In the genomic region with DNA sequence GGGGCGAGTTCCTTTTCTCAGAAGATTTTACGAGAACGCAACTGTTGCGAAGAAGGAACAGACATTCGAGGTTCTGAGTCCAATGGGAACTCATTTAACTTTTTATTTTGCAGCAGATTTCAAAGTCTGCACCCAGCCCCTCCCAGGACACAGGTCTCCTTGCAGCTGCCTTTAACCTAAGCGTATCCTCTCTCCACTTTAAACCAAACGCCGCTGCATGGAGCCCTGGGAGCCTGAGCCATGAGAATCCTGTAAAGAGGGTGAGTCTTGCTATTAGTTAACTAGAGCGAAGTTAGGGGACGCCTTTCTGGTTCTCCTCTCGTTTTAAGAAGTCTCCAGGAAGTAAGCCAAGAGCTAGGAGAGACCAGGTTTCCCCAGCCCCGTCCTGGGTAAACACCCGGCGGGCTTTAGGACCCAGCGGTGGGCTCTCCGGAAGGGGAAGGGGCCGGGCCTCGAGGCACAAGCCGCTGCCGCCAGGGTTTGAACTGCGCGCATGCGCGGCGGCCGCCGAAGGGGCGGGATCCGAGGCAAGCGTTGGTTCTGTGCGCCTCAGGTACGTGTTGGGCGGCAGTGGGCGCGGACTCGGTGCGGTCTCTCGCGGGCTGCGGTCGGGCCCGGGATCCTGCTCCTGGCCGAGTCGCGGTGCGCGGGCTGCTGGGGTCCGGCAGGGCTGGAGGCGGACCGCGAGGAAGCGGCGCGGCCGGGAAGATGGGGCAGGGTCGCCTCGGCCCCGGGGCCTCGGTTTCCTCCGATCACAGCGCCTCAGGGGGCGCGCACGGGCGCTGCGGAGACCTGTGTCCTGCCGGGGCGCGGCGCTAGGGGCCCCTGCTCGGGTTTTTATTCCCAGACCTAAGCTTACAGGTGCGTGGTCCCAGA, we compare ENCODE assay signal across 1 cellular context.
TF ChIP-seq lines count a peak whose summit lies in the region.

A gene (plus strand): TSS at position 510 of the 876 bp plus-strand sequence. CDS start 7,188 bp downstream, outside the sequence.

TF ChIP-seq in HepG2, 621 proteins besides CTCF, POLR2A, EP300 and RAD21 (continued from another document and continues in another):
- TF ChIP-seq TBX3 (IDR thresholded peaks at IDR 0.05; ENCODE audit: borderline replicate concordance) (no peak), TEAD2 (CRISPR knock-in tag; IDR thresholded peaks at IDR 0.05) (no peak), RBM22 (optimal IDR thresholded peaks at IDR 0.05; ENCODE audit: low read length) (no peak), ZNF703 (CRISPR knock-in tag; IDR thresholded peaks at IDR 0.05; ENCODE audit: borderline replicate concordance) (no peak), ZNF460 (CRISPR knock-in tag; IDR thresholded peaks at IDR 0.05; ENCODE audit: borderline replicate concordance) (no peak), SSRP1 (CRISPR knock-in tag; IDR thresholded peaks at IDR 0.05) (no peak), ZFP36L1 (CRISPR knock-in tag; IDR thresholded peaks at IDR 0.05) (0 out of 2 replicates have a peak, but pooled peaks have one; percentile 27), ZNF446 (CRISPR knock-in tag; IDR thresholded peaks at IDR 0.05) (no peak), MYC (CRISPR knock-in tag; IDR thresholded peaks at IDR 0.05; ENCODE audit: borderline replicate concordance) (peak; percentile 85), ZNF761 (CRISPR knock-in tag; conservative IDR thresholded peaks at IDR 0.05) (no peak), ONECUT2 (CRISPR knock-in tag; IDR thresholded peaks at IDR 0.05) (no peak), HOXA5 (CRISPR knock-in tag; IDR thresholded peaks at IDR 0.05) (peak; percentile 71; the same call in 1 of the 2 replicates), SRSF9 (IDR thresholded peaks at IDR 0.05; ENCODE audit: borderline replicate concordance, insufficient read depth, low read depth, low read length, poor library complexity, severe bottlenecking) (no peak), EEA1 (CRISPR knock-in tag; IDR thresholded peaks at IDR 0.05; ENCODE audit: borderline replicate concordance) (peak; percentile 92; the same call in 1 of the 2 replicates), TBL1XR1 (IDR thresholded peaks at IDR 0.05; ENCODE audit: borderline replicate concordance, low read length, partially characterized antibody) (no peak), SOX6 (IDR thresholded peaks at IDR 0.05) (no peak), SOX6 (CRISPR knock-in tag; IDR thresholded peaks at IDR 0.05) (peak; percentile 9), TGIF2 (CRISPR knock-in tag; IDR thresholded peaks at IDR 0.05) (peak; percentile 87), ZNF335 (CRISPR knock-in tag; IDR thresholded peaks at IDR 0.05) (peak; percentile 53; the same call in 1 of the 2 replicates), ZNF570 (CRISPR knock-in tag; IDR thresholded peaks at IDR 0.05; ENCODE audit: borderline replicate concordance) (no peak), ZNF616 (CRISPR knock-in tag; IDR thresholded peaks at IDR 0.05; ENCODE audit: low read depth) (no peak), ZNF354B (CRISPR knock-in tag; IDR thresholded peaks at IDR 0.05) (no peak), NFYC (CRISPR knock-in tag; IDR thresholded peaks at IDR 0.05) (peak; percentile 69), HOXA7 (CRISPR knock-in tag; IDR thresholded peaks at IDR 0.05) (no peak), SAP130 (CRISPR knock-in tag; IDR thresholded peaks at IDR 0.05; ENCODE audit: low read depth) (peak; percentile 90), NFIB (CRISPR knock-in tag; IDR thresholded peaks at IDR 0.05; ENCODE audit: borderline replicate concordance) (no peak), ESRRA (CRISPR knock-in tag; IDR thresholded peaks at IDR 0.05; ENCODE audit: low read depth) (no peak; the same call in 1 of the 2 replicates), IKZF1 (IDR thresholded peaks at IDR 0.05) (no peak), MED1 (CRISPR knock-in tag; IDR thresholded peaks at IDR 0.05) (peak; percentile 76), ZNF724P (CRISPR knock-in tag; IDR thresholded peaks at IDR 0.05; ENCODE audit: borderline replicate concordance) (peak; percentile 82; the same call in 1 of the 2 replicates), ZNF569 (CRISPR knock-in tag; IDR thresholded peaks at IDR 0.05; ENCODE audit: borderline replicate concordance) (no peak), ZNF160 (CRISPR knock-in tag; IDR thresholded peaks at IDR 0.05) (no peak), ZNF839 (CRISPR knock-in tag; IDR thresholded peaks at IDR 0.05; ENCODE audit: borderline replicate concordance) (no peak), HNF4A (CRISPR knock-in tag; IDR thresholded peaks at IDR 0.05) (peak; percentile 4; the same call in 1 of the 2 replicates)
- TF ChIP-seq, protein P1, sequence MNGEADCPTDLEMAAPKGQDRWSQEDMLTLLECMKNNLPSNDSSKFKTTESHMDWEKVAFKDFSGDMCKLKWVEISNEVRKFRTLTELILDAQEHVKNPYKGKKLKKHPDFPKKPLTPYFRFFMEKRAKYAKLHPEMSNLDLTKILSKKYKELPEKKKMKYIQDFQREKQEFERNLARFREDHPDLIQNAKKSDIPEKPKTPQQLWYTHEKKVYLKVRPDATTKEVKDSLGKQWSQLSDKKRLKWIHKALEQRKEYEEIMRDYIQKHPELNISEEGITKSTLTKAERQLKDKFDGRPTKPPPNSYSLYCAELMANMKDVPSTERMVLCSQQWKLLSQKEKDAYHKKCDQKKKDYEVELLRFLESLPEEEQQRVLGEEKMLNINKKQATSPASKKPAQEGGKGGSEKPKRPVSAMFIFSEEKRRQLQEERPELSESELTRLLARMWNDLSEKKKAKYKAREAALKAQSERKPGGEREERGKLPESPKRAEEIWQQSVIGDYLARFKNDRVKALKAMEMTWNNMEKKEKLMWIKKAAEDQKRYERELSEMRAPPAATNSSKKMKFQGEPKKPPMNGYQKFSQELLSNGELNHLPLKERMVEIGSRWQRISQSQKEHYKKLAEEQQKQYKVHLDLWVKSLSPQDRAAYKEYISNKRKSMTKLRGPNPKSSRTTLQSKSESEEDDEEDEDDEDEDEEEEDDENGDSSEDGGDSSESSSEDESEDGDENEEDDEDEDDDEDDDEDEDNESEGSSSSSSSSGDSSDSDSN (CRISPR knock-in tag; IDR thresholded peaks at IDR 0.05): peak; percentile 83
- TF ChIP-seq, protein P2, sequence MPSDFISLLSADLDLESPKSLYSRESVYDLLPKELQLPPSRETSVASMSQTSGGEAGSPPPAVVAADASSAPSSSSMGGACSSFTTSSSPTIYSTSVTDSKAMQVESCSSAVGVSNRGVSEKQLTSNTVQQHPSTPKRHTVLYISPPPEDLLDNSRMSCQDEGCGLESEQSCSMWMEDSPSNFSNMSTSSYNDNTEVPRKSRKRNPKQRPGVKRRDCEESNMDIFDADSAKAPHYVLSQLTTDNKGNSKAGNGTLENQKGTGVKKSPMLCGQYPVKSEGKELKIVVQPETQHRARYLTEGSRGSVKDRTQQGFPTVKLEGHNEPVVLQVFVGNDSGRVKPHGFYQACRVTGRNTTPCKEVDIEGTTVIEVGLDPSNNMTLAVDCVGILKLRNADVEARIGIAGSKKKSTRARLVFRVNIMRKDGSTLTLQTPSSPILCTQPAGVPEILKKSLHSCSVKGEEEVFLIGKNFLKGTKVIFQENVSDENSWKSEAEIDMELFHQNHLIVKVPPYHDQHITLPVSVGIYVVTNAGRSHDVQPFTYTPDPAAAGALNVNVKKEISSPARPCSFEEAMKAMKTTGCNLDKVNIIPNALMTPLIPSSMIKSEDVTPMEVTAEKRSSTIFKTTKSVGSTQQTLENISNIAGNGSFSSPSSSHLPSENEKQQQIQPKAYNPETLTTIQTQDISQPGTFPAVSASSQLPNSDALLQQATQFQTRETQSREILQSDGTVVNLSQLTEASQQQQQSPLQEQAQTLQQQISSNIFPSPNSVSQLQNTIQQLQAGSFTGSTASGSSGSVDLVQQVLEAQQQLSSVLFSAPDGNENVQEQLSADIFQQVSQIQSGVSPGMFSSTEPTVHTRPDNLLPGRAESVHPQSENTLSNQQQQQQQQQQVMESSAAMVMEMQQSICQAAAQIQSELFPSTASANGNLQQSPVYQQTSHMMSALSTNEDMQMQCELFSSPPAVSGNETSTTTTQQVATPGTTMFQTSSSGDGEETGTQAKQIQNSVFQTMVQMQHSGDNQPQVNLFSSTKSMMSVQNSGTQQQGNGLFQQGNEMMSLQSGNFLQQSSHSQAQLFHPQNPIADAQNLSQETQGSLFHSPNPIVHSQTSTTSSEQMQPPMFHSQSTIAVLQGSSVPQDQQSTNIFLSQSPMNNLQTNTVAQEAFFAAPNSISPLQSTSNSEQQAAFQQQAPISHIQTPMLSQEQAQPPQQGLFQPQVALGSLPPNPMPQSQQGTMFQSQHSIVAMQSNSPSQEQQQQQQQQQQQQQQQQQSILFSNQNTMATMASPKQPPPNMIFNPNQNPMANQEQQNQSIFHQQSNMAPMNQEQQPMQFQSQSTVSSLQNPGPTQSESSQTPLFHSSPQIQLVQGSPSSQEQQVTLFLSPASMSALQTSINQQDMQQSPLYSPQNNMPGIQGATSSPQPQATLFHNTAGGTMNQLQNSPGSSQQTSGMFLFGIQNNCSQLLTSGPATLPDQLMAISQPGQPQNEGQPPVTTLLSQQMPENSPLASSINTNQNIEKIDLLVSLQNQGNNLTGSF (CRISPR knock-in tag; IDR thresholded peaks at IDR 0.05): no peak
- TF ChIP-seq, protein P3, sequence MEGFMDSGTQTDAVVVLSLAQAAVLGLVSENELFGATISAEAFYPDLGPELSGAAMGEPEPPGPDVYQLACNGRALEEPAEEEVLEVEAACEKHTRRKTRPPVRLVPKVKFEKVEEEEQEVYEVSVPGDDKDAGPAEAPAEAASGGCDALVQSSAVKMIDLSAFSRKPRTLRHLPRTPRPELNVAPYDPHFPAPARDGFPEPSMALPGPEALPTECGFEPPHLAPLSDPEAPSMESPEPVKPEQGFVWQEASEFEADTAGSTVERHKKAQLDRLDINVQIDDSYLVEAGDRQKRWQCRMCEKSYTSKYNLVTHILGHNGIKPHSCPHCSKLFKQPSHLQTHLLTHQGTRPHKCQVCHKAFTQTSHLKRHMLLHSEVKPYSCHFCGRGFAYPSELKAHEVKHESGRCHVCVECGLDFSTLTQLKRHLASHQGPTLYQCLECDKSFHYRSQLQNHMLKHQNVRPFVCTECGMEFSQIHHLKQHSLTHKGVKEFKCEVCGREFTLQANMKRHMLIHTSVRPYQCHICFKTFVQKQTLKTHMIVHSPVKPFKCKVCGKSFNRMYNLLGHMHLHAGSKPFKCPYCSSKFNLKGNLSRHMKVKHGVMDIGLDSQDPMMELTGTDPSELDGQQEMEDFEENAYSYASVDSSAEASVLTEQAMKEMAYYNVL (CRISPR knock-in tag; IDR thresholded peaks at IDR 0.05; ENCODE audit: borderline replicate concordance): peak; percentile 13; the same call in 1 of the 2 replicates
- TF ChIP-seq, protein P4, sequence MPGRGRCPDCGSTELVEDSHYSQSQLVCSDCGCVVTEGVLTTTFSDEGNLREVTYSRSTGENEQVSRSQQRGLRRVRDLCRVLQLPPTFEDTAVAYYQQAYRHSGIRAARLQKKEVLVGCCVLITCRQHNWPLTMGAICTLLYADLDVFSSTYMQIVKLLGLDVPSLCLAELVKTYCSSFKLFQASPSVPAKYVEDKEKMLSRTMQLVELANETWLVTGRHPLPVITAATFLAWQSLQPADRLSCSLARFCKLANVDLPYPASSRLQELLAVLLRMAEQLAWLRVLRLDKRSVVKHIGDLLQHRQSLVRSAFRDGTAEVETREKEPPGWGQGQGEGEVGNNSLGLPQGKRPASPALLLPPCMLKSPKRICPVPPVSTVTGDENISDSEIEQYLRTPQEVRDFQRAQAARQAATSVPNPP (CRISPR knock-in tag; IDR thresholded peaks at IDR 0.05): no peak
- TF ChIP-seq, protein P5, sequence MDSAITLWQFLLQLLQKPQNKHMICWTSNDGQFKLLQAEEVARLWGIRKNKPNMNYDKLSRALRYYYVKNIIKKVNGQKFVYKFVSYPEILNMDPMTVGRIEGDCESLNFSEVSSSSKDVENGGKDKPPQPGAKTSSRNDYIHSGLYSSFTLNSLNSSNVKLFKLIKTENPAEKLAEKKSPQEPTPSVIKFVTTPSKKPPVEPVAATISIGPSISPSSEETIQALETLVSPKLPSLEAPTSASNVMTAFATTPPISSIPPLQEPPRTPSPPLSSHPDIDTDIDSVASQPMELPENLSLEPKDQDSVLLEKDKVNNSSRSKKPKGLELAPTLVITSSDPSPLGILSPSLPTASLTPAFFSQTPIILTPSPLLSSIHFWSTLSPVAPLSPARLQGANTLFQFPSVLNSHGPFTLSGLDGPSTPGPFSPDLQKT (CRISPR knock-in tag; IDR thresholded peaks at IDR 0.05; ENCODE audit: borderline replicate concordance): no peak; the same call in 1 of the 2 replicates
- TF ChIP-seq, protein P6, sequence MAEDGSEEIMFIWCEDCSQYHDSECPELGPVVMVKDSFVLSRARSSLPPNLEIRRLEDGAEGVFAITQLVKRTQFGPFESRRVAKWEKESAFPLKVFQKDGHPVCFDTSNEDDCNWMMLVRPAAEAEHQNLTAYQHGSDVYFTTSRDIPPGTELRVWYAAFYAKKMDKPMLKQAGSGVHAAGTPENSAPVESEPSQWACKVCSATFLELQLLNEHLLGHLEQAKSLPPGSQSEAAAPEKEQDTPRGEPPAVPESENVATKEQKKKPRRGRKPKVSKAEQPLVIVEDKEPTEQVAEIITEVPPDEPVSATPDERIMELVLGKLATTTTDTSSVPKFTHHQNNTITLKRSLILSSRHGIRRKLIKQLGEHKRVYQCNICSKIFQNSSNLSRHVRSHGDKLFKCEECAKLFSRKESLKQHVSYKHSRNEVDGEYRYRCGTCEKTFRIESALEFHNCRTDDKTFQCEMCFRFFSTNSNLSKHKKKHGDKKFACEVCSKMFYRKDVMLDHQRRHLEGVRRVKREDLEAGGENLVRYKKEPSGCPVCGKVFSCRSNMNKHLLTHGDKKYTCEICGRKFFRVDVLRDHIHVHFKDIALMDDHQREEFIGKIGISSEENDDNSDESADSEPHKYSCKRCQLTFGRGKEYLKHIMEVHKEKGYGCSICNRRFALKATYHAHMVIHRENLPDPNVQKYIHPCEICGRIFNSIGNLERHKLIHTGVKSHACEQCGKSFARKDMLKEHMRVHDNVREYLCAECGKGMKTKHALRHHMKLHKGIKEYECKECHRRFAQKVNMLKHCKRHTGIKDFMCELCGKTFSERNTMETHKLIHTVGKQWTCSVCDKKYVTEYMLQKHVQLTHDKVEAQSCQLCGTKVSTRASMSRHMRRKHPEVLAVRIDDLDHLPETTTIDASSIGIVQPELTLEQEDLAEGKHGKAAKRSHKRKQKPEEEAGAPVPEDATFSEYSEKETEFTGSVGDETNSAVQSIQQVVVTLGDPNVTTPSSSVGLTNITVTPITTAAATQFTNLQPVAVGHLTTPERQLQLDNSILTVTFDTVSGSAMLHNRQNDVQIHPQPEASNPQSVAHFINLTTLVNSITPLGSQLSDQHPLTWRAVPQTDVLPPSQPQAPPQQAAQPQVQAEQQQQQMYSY (CRISPR knock-in tag; IDR thresholded peaks at IDR 0.05): peak; percentile 41; the same call in 1 of the 2 replicates
